18 cellular contexts compared by ENCODE assay signal in genomic region chr13:37429976-37430375, GRCh38.
A peak's percentile ranks its signal among the peaks of the same experiment; 100 is the strongest.
DNase-seq lines count a peak whose midpoint lies in the region; ATAC-seq and TF ChIP-seq lines count a peak whose summit lies in the region.
"Had no signal": no experiment of that assay in that cellular context is flagged by ENCODE, and none has a peak within 500 bp of the region (broad histone marks: within the 10 kb centered on the region; RNA-seq: fewer than 3 reads in every experiment).

No MANE protein-coding gene starts in this region.

- no peak for TF ChIP-seq CTCF in RWPE2 (IDR thresholded peaks at IDR 0.05; ENCODE audit: poor library complexity, severe bottlenecking)

- no peaks in the 10 kb centered on the region for H3K9me3 ChIP-seq in RWPE2 (ENCODE audit: severe bottlenecking)
- H3K9me3 ChIP-seq: adrenal gland had no signal

- H3K27ac ChIP-seq in RWPE2 (ENCODE audit: poor library complexity, severe bottlenecking) = no peak overlapping the region
- H3K27ac ChIP-seq: adrenal gland, C4-2B had no signal

- DNase-seq in EL (peak; percentile 60), RWPE2 (ENCODE audit: low spot score) (no peak), fibroblast of gingiva (ENCODE audit: low read depth) (peak; percentile 88), renal cortical epithelial cell (ENCODE audit: low read depth) (peak; percentile 5), DMS53 (lab: John Stamatoyannopoulos, UW) (no peak), MV-4-11 (lab: John Stamatoyannopoulos, UW) (no peak)
- no peak for DNase-seq in stimulated activated CD4-positive, alpha-beta T cell treated with anti-CD3 and anti-CD28 coated beads, Interleukin-2, amount 100 ng/mL, for 48 hours
- DNase-seq: adrenal gland; DMS 273 treated with DMSO at 0.1 percent for 48 hours; head of caudate nucleus; naive thymus-derived CD8-positive, alpha-beta T cell; NCI-H187 treated with DMSO at 0.1 percent for 48 hours; NCI-H510A; posterior cingulate gyrus; SIG-M5 had no signal

- no peaks in the 10 kb centered on the region for H3K36me3 ChIP-seq in RWPE2 (ENCODE audit: low read depth)
- H3K36me3 ChIP-seq: adrenal gland had no signal

- peak; percentile 55; the same call in 2 of the 3 replicates for ATAC-seq in RWPE2 (ENCODE audit: low read depth)
- no peak for ATAC-seq in SK-N-SH treated with all-trans-retinoic acid at 6 μM for 48 hours
- ATAC-seq: naive thymus-derived CD8-positive, alpha-beta T cell; stimulated activated effector memory CD8-positive, alpha-beta T cell treated with anti-CD3 and anti-CD28 coated beads, Interleukin-12 subunit alpha, Interleukin-12 subunit beta, amount 100 ng/mL, for 72 hours had no signal

- no peaks in the 10 kb centered on the region for H3K27me3 ChIP-seq in RWPE2 (ENCODE audit: insufficient read depth, poor library complexity, severe bottlenecking)
- H3K27me3 ChIP-seq: adrenal gland had no signal

- no peaks in the 10 kb centered on the region for H3K4me1 ChIP-seq in RWPE2 (ENCODE audit: insufficient read depth, poor library complexity, severe bottlenecking)
- H3K4me1 ChIP-seq: adrenal gland had no signal

- no peak overlapping the region for H3K4me3 ChIP-seq in RWPE2 (ENCODE audit: severe bottlenecking)
- H3K4me3 ChIP-seq: adrenal gland had no signal

TF ChIP-seq in SK-N-SH treated with all-trans-retinoic acid at 6 μM for 48 hours, 23 proteins besides CTCF, POLR2A, EP300 and RAD21:
- TF ChIP-seq PATZ1 (CRISPR knock-in tag; IDR thresholded peaks at IDR 0.05; ENCODE audit: borderline replicate concordance) = no peak
- no peak for TF ChIP-seq ZNF565 (CRISPR knock-in tag; conservative IDR thresholded peaks at IDR 0.05; ENCODE audit: low read depth)
- TF ChIP-seq TCF4 (CRISPR knock-in tag; IDR thresholded peaks at IDR 0.05; ENCODE audit: borderline replicate concordance) = no peak
- TF ChIP-seq SNAI2 (CRISPR knock-in tag; IDR thresholded peaks at IDR 0.05) = no peak
- TF ChIP-seq RARB (CRISPR knock-in tag; IDR thresholded peaks at IDR 0.05) = no peak
TF ChIP-seq in SK-N-SH treated with all-trans-retinoic acid at 6 μM for 48 hours: peak in this region for 0.

Comparison
In these comparisons a context has a peak if more than half of its experiments do, and no peak if none do; other contexts are left out.
1. DNase-seq: peak in EL (single experiment), fibroblast of gingiva (single experiment) and renal cortical epithelial cell (single experiment); none in RWPE2 (single experiment), DMS53 (single experiment), stimulated activated CD4-positive, alpha-beta T cell treated with anti-CD3 and anti-CD28 coated beads, Interleukin-2, amount 100 ng/mL, for 48 hours (0 of 2) and MV-4-11 (single experiment).